In the genomic region with DNA sequence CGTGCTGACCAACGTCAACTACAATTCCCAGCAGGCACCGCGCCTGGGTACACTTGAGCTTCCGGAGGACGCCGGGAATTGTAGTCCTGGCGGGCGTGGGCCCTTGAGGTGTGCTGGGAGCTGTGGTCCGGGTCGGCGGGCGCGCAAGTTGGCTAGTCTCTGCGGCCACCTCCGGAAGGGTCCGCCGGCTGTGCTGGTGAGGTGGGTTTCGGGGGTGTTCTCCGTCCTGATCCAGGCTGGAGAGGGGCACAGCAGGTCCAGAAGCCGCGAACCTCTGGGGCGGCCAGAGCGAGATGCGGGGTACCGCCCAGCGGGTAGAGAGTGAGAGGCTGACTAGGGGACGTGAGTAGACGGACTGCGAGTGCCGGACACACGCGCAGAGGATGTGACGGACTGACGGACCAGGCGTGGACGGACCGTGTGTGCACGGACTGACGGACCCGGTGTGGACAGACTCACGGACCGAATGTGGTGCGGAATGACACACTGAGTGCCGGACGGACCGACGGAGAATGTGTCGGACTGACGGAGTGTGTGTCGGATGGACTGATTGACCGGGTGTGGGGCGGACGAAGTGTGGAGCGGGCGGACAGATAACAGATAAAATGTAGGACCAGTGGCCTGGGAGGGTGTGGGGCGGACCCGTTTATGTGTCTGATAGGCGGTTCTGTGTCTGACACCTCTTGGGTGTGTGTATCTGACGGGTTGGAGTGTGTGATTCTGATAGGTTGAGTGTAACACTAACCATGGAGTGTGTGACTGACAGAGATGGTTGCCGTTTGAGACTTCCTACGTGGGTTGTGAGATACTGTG, we compare ENCODE assay signal across 8 cellular contexts. TPM values are rescaled to one million over a fixed set of nuclear protein-coding genes. Genes with fewer than 3 reads are reported as not detected.
DNase-seq lines count a peak whose midpoint lies in the region; ATAC-seq and TF ChIP-seq lines count a peak whose summit lies in the region.

A gene (plus strand): TSS at position 81 of the 813 bp plus-strand sequence. CDS start 7,809 bp downstream, outside the sequence.

- no peak for TF ChIP-seq CTCF in OCI-LY1 (IDR thresholded peaks at IDR 0.05; ENCODE audit: low read length)

- DNase-seq in DMS114 treated with DMSO at 0.1 percent for 48 hours (lab: John Stamatoyannopoulos, UW; ENCODE audit: unreplicated experiment) (peak; percentile 94), activated T-cell treated with anti-CD3 and anti-CD28 coated beads for 1 hour (ENCODE audit: low read depth) (peak; percentile 83), erythroblast (lab: John Stamatoyannopoulos, UW) (peak; percentile 96 to 98), mucosa of gallbladder (ENCODE audit: low spot score) (peak; percentile 97)
- peak; percentile 72 to 75 for DNase-seq in stimulated activated CD8-positive, alpha-beta memory T cell treated with anti-CD3 and anti-CD28 coated beads, Interleukin-4, amount 100 ng/mL, for 1 hour (ENCODE audit: low read depth in 2 of 2, low spot score in 1 of 2)

- H3K9me3 ChIP-seq in HUES64 (ENCODE audit: insufficient read depth, low read depth, low read length) (no peaks in the 10 kb centered on the region), OCI-LY1 (ENCODE audit: low read length) (no peaks in the 10 kb centered on the region)

- TF ChIP-seq POLR2A in erythroblast (IDR thresholded peaks at IDR 0.05; ENCODE audit: low read length), result peak; percentile 78

- no peaks in the 10 kb centered on the region for H3K36me3 ChIP-seq in HUES64 (ENCODE audit: insufficient read depth, low read length)
- no peaks in the 10 kb centered on the region for H3K36me3 ChIP-seq in OCI-LY1 (ENCODE audit: insufficient read depth, low read length)

- 2% methylated on average over 62 of the region's 62 CpGs for WGBS in HUES64

- no peak within 1 kb of the TSS for H2AFZ ChIP-seq in OCI-LY1 (ENCODE audit: low read length)

- H3K4me1 ChIP-seq in HUES64 (ENCODE audit: insufficient read depth, low read length) (no peaks in the 10 kb centered on the region; the same call in 1 of the 2 replicates), OCI-LY1 (ENCODE audit: insufficient read depth, low read length, severe bottlenecking) (peaks cover 34% of the 10 kb centered on the region)

- H3K4me3 ChIP-seq in HUES64 (ENCODE audit: low read length) (peak within 1 kb of the TSS; percentile 90), OCI-LY1 (ENCODE audit: low read depth, low read length, poor library complexity, severe bottlenecking) (peak within 1 kb of the TSS; percentile 74)

- ATAC-seq in GM21526 (IDR thresholded peaks at IDR 0.05; ENCODE audit: low FRiP score, unreplicated experiment), result peak; percentile 77

- H4K20me1 ChIP-seq in OCI-LY1 (ENCODE audit: insufficient read depth, low read length), result no peaks in the 10 kb centered on the region

- peak within 1 kb of the TSS; percentile 71 for H3K4me2 ChIP-seq in OCI-LY1 (ENCODE audit: low read length)

- no peaks in the 10 kb centered on the region for H3K79me2 ChIP-seq in OCI-LY1 (ENCODE audit: insufficient read depth, low read length)

- H3F3A ChIP-seq in OCI-LY1 (ENCODE audit: insufficient read depth, low read length), result no peaks in the 10 kb centered on the region

- no peaks in the 10 kb centered on the region for H3K9me2 ChIP-seq in OCI-LY1 (ENCODE audit: low read depth, low read length)

- H3K27me3 ChIP-seq in HUES64 (ENCODE audit: insufficient read depth, low read length), result no peaks in the 10 kb centered on the region
- no peaks in the 10 kb centered on the region for H3K27me3 ChIP-seq in OCI-LY1 (ENCODE audit: insufficient read depth, low read length)

- H3K9ac ChIP-seq in HUES64 (ENCODE audit: low read depth, low read length) (peak within 1 kb of the TSS; percentile 80), OCI-LY1 (ENCODE audit: low read length) (peak within 1 kb of the TSS; percentile 80)

- H3K27ac ChIP-seq in HUES64 (ENCODE audit: low read depth, low read length) (peak within 1 kb of the TSS; percentile 48; the same call in 1 of the 2 replicates), OCI-LY1 (ENCODE audit: low read depth, low read length, poor library complexity, severe bottlenecking) (peak within 1 kb of the TSS; percentile 62)

RNA-seq across cellular contexts. Expression of the gene that starts here (rescaled TPM):
- polyA plus RNA-seq in HUES64 (2013, experiment 1 of 2), result 1.7 TPM
- 2.0 TPM for polyA plus RNA-seq in HUES64 (2013, experiment 2 of 2)
- 4.7 TPM for total RNA-seq in mucosa of gallbladder

Comparison
In these comparisons a context has a peak if more than half of its experiments do, and no peak if none do; other contexts are left out.
1. Peak in every context shown above with its lines: DNase-seq, ATAC-seq, H3K4me3 ChIP-seq and H3K27ac ChIP-seq.